In genomic region chrX:30495468-30495867, GRCh38 we compare ENCODE assay signal across 17 cellular contexts.
A peak's percentile ranks its signal among the peaks of the same experiment; 100 is the strongest.
DNase-seq lines count a peak whose midpoint lies in the region; ATAC-seq and TF ChIP-seq lines count a peak whose summit lies in the region.
"Had no signal": no experiment of that assay in that cellular context is flagged by ENCODE, and none has a peak within 500 bp of the region (broad histone marks: within the 10 kb centered on the region; RNA-seq: fewer than 3 reads in every experiment).

No MANE protein-coding gene starts in this region.

- DNase-seq in MM.1S (peak; percentile 15), kidney tubule cell (ENCODE audit: low spot score) (no peak), MV-4-11 (lab: John Stamatoyannopoulos, UW) (no peak)
- DNase-seq in stimulated activated naive CD8-positive, alpha-beta T cell treated with anti-CD3 and anti-CD28 coated beads, Interleukin-15, Interleukin-2, amounts not matched to agents 100 U/mL and 50 U/mL, for 24 hours, result no peak
- no peak for DNase-seq in activated effector memory CD4-positive, alpha-beta T cell treated with anti-CD3 and anti-CD28 coated beads, Interleukin-2, amount 50 U/mL, for 16 hours
- DNase-seq: BE2C; CD8-positive, alpha-beta memory T cell; IMR-90; NCI-H1436 treated with DMSO at 0.1 percent for 48 hours; NCI-H2227 treated with DMSO at 0.1 percent for 48 hours; NCI-H526; NK-92 treated with Interleukin-12 subunit alpha and Interleukin-12 subunit beta, amount 100 ng/mL, for 24 hours; OCI-M1; RPMI8226 had no signal

- H3K4me3 ChIP-seq in MM.1S (ENCODE audit: low read length), result no peak overlapping the region
- H3K4me3 ChIP-seq: GM23338 had no signal

- no peaks in the 10 kb centered on the region for H3K9me2 ChIP-seq in MM.1S (replicated peaks; ENCODE audit: insufficient read depth, low read length)

- no peak overlapping the region for H2AFZ ChIP-seq in MM.1S (ENCODE audit: low read length)
- H2AFZ ChIP-seq: GM23338 had no signal

- H3K4me2 ChIP-seq in MM.1S (ENCODE audit: low read depth, low read length), result 0 out of 2 replicates have a peak overlapping the region, but pooled peaks have one; percentile 15
- H3K4me2 ChIP-seq: GM23338 had no signal

- ATAC-seq in GM18907 (IDR thresholded peaks at IDR 0.05; ENCODE audit: unreplicated experiment) (peak; percentile 73), GM21786 (IDR thresholded peaks at IDR 0.05; ENCODE audit: unreplicated experiment) (peak; percentile 67)
- no peak for ATAC-seq in stimulated activated naive CD8-positive, alpha-beta T cell treated with anti-CD3 and anti-CD28 coated beads, Interleukin-15, Interleukin-2, amounts not matched to agents 100 U/mL and 50 U/mL, for 24 hours
- ATAC-seq: GM23338 had no signal

- no peak for TF ChIP-seq CTCF in MM.1S (IDR thresholded peaks at IDR 0.05; ENCODE audit: low read length)

- H3K4me1 ChIP-seq in MM.1S (ENCODE audit: low read length), result peaks cover 7% of the 10 kb centered on the region; the same call in 1 of the 2 replicates
- H3K4me1 ChIP-seq: BE2C had no signal

- no peak overlapping the region for H3K9ac ChIP-seq in MM.1S (ENCODE audit: low read length)

- H3K27ac ChIP-seq in MM.1S (ENCODE audit: low read length), result no peak overlapping the region

- H4K20me1 ChIP-seq in MM.1S (ENCODE audit: insufficient read depth, low read length), result no peaks in the 10 kb centered on the region

- no peaks in the 10 kb centered on the region for H3K27me3 ChIP-seq in MM.1S (replicated peaks; ENCODE audit: insufficient read depth, low read length)
- H3K27me3 ChIP-seq: BE2C had no signal

- H3K9me3 ChIP-seq in MM.1S (replicated peaks; ENCODE audit: insufficient read depth, low read length), result no peaks in the 10 kb centered on the region
- H3K9me3 ChIP-seq: BE2C had no signal

- H3K36me3 ChIP-seq in MM.1S (replicated peaks; ENCODE audit: insufficient read depth, low read length), result no peaks in the 10 kb centered on the region
- H3K36me3 ChIP-seq: BE2C had no signal

- no peaks in the 10 kb centered on the region for H3F3A ChIP-seq in MM.1S (ENCODE audit: insufficient read depth, low read length)

- no peaks in the 10 kb centered on the region for H3K79me2 ChIP-seq in MM.1S (ENCODE audit: low read length)
